8 cellular contexts compared by ENCODE assay signal in genomic region chr1:234980657-234981396, GRCh38.
DNase-seq lines count a peak whose midpoint lies in the region; ATAC-seq, FAIRE-seq and TF ChIP-seq lines count a peak whose summit lies in the region.

No MANE protein-coding gene starts in this region.

- H3K18ac ChIP-seq in trophoblast cell (ENCODE audit: low read length), result peak overlapping the region; percentile 35

- H2AK5ac ChIP-seq in trophoblast cell (ENCODE audit: low read length), result peak overlapping the region; percentile 27

- POLR2A ChIA-PET in HEK293 (lab: Yijun Ruan, JAX), result interaction anchor here (0.9 to 1.1 kb wide), 3 partner anchors 10 to 368 kb away, joined by 3 to 4 read pairs (median 3); no protein-coding TSS in a partner anchor

- peak overlapping the region; percentile 21 for H4K8ac ChIP-seq in trophoblast cell (ENCODE audit: low read depth, low read length)

- no peak overlapping the region for H4K12ac ChIP-seq in trophoblast cell (ENCODE audit: low read depth, low read length)

- H3K9ac ChIP-seq in trophoblast cell (ENCODE audit: low read length), result no peak overlapping the region

- WGBS in trophoblast cell (ENCODE audit: extremely low coverage, insufficient coverage, insufficient read length), result no CpG with 5 or more reads among the region's 18 CpGs
- WGBS in tibial nerve, 2 donors, result 24 to 40% methylated on average over 18 of the region's 18 CpGs

- CTCF ChIA-PET in Calu3 (lab: Charles Lee), result interaction anchor here (0.5 to 1.7 kb wide), 13 partner anchors 11 to 524 kb away, joined by 3 to 10 read pairs (median 4); no protein-coding TSS in a partner anchor
- CTCF ChIA-PET in HEK293 (lab: Yijun Ruan, JAX), result interaction anchor here (0.6 to 0.7 kb wide), 2 partner anchors 79 to 121 kb away, joined by 3 read pairs; no protein-coding TSS in a partner anchor

- H3K36me3 ChIP-seq in HEK293 (ENCODE audit: control insufficient read depth in 2 of 2, insufficient read depth in 1 of 2, low read length in 2 of 2) (no peaks in the 10 kb centered on the region), trophoblast cell (ENCODE audit: control insufficient read depth in 1 of 2, insufficient read depth in 2 of 2, low read length in 2 of 2) (no peaks in the 10 kb centered on the region), tibial nerve (no peaks in the 10 kb centered on the region)

- TSS peak; percentile 93 for BruUV-seq in Calu3 (replicated peaks; lab: Mats Ljungman, UMichigan)

- TF ChIP-seq CTCF in Calu3 (IDR thresholded peaks at IDR 0.05; ENCODE audit: unreplicated experiment), result no peak
- no peak for TF ChIP-seq CTCF in HEK293 (tag by site-specific recombination; IDR thresholded peaks at IDR 0.05)
- TF ChIP-seq CTCF in foreskin fibroblast (IDR thresholded peaks at IDR 0.05; ENCODE audit: low read depth, low read length), result no peak
- TF ChIP-seq CTCF in tibial nerve (IDR thresholded peaks at IDR 0.05), result no peak

- H3K9me3 Mint-ChIP-seq in Calu3 (ENCODE audit: low read depth, unreplicated experiment), result peaks cover under 1% of the 10 kb centered on the region
- H3K9me3 Mint-ChIP-seq in activated T-helper 17 cell treated with anti-CD3 and anti-CD28 coated beads, Interleukin-2, amount 50 U/mL, for 72 hours, result peaks cover under 1% of the 10 kb centered on the region

- H3K4me1 ChIP-seq in HEK293 (ENCODE audit: control insufficient read depth, insufficient read depth, low read length), result peaks cover 20% of the 10 kb centered on the region
- H3K4me1 ChIP-seq in trophoblast cell (ENCODE audit: control insufficient read depth in 1 of 2, insufficient read depth in 2 of 2, low read length in 2 of 2), result peaks cover 45 to 56% of the 10 kb centered on the region in 2 experiments
- H3K4me1 ChIP-seq in tibial nerve, result peaks cover 0 to 78% (median 69%) of the 10 kb centered on the region in 4 donors

- H3K79me1 ChIP-seq in trophoblast cell (ENCODE audit: low read length), result peaks cover 61% of the 10 kb centered on the region

- peak overlapping the region; percentile 12 for H4K91ac ChIP-seq in trophoblast cell (ENCODE audit: low read depth, low read length)

- H3K4me1 Mint-ChIP-seq in Calu3 (ENCODE audit: low read depth, unreplicated experiment), result peaks cover 65% of the 10 kb centered on the region
- peaks cover 39% of the 10 kb centered on the region for H3K4me1 Mint-ChIP-seq in activated T-helper 17 cell treated with anti-CD3 and anti-CD28 coated beads, Interleukin-2, amount 50 U/mL, for 72 hours

- peaks cover 3% of the 10 kb centered on the region for H3K79me2 ChIP-seq in trophoblast cell (ENCODE audit: control insufficient read depth, insufficient read depth, low read length, poor library complexity)

- H2BK5ac ChIP-seq in trophoblast cell (ENCODE audit: low read depth, low read length, poor library complexity), result peak overlapping the region; percentile 28

- H3K4me3 ChIP-seq in HEK293 (ENCODE audit: low read depth, low read length) (no peak overlapping the region), foreskin fibroblast (ENCODE audit: low read depth in 1 of 2, low read length in 2 of 2) (no peak overlapping the region), trophoblast cell (ENCODE audit: low read depth, low read length) (no peak overlapping the region), tibial nerve (peak overlapping the region in 2 of 4 donors; percentile 16 to 35)

- H2BK120ac ChIP-seq in trophoblast cell (ENCODE audit: insufficient read depth, low read length, poor library complexity), result peak overlapping the region; percentile 26

- DNase-seq in Calu3 (peak; percentile 78), RCC 7860 (ENCODE audit: low spot score) (peak; percentile 99), foreskin fibroblast (peak; percentile 96 to 98), trophoblast cell (peak; percentile 88 to 94), tibial nerve (ENCODE audit: low spot score in 2 of 2) (peak; percentile 58 to 79), NCI-H345 (lab: John Stamatoyannopoulos, UW) (no peak)

- H3K14ac ChIP-seq in trophoblast cell (ENCODE audit: low read length), result peak overlapping the region; percentile 0

- H3K27ac Mint-ChIP-seq in Calu3 (ENCODE audit: unreplicated experiment), result peak overlapping the region; percentile 97
- H3K27ac Mint-ChIP-seq in activated T-helper 17 cell treated with anti-CD3 and anti-CD28 coated beads, Interleukin-2, amount 50 U/mL, for 72 hours, result peak overlapping the region; percentile 77

- H2BK12ac ChIP-seq in trophoblast cell (ENCODE audit: low read length), result peak overlapping the region; percentile 70

- no peak overlapping the region for H3K4me2 ChIP-seq in trophoblast cell (ENCODE audit: low read length)

- intact Hi-C loops in Calu3 (cut with micrococcal nuclease; ENCODE audit: unreplicated experiment), result loop anchor here (5.0 kb wide), 1 partner anchor 259 kb away; no protein-coding TSS in a partner anchor

- H2AFZ ChIP-seq in trophoblast cell (ENCODE audit: insufficient read depth, low read length, poor library complexity), result no peak overlapping the region

- no peak overlapping the region for H3K4ac ChIP-seq in trophoblast cell (ENCODE audit: low read depth, low read length)

- TF ChIP-seq POLR2A in tibial nerve (IDR thresholded peaks at IDR 0.05), result no peak

- H3K23ac ChIP-seq in trophoblast cell (ENCODE audit: low read length), result no peak overlapping the region

- H3K27me3 Mint-ChIP-seq in Calu3 (ENCODE audit: unreplicated experiment), result no peaks in the 10 kb centered on the region
- H3K27me3 Mint-ChIP-seq in activated T-helper 17 cell treated with anti-CD3 and anti-CD28 coated beads, Interleukin-2, amount 50 U/mL, for 72 hours, result no peaks in the 10 kb centered on the region

- H3K36me3 Mint-ChIP-seq in Calu3 (ENCODE audit: insufficient read depth, unreplicated experiment), result peaks cover 30% of the 10 kb centered on the region
- peaks cover 4% of the 10 kb centered on the region for H3K36me3 Mint-ChIP-seq in activated T-helper 17 cell treated with anti-CD3 and anti-CD28 coated beads, Interleukin-2, amount 50 U/mL, for 72 hours (ENCODE audit: low read depth)

- H3K9me3 ChIP-seq in HEK293 (ENCODE audit: control insufficient read depth, insufficient read depth, low read depth, low read length) (no peaks in the 10 kb centered on the region), trophoblast cell (ENCODE audit: insufficient read depth, low read depth, low read length) (no peaks in the 10 kb centered on the region), tibial nerve (no peaks in the 10 kb centered on the region)

- TF ChIP-seq EP300 in tibial nerve (IDR thresholded peaks at IDR 0.05), result peak; percentile 84 to 94

- H3K27ac ChIP-seq in HEK293 (ENCODE audit: extremely low read depth, low read depth, low read length) (peak overlapping the region; percentile 4; the same call in 1 of the 2 replicates), trophoblast cell (ENCODE audit: low read depth, low read length) (peak overlapping the region; percentile 55), tibial nerve (peak overlapping the region; percentile 73 to 96 (median 90))

- H3K27me3 ChIP-seq in trophoblast cell (ENCODE audit: insufficient read depth, low read length) (no peaks in the 10 kb centered on the region), tibial nerve (no peaks in the 10 kb centered on the region)

- peak; percentile 86 for FAIRE-seq in RCC 7860 (lab: Jason Lieb, UNC)

- peak; percentile 84 for ATAC-seq in activated T-helper 17 cell treated with anti-CD3 and anti-CD28 coated beads, Interleukin-2, amount 50 U/mL, for 72 hours (replicated peaks)

- peak overlapping the region; percentile 47 for H3K4me3 Mint-ChIP-seq in Calu3 (ENCODE audit: low read depth, unreplicated experiment)
- H3K4me3 Mint-ChIP-seq in activated T-helper 17 cell treated with anti-CD3 and anti-CD28 coated beads, Interleukin-2, amount 50 U/mL, for 72 hours, result peak overlapping the region; percentile 78

TF ChIP-seq in HEK293, 187 proteins besides CTCF, POLR2A, EP300 and RAD21 (continues in another document):
- TF ChIP-seq SP2 (tag by site-specific recombination; IDR thresholded peaks at IDR 0.05), result no peak
- TF ChIP-seq ZNF114 (tag by site-specific recombination; IDR thresholded peaks at IDR 0.05), result no peak
- TF ChIP-seq ZNF600 (tag by site-specific recombination; IDR thresholded peaks at IDR 0.05), result peak; percentile 70; the same call in 1 of the 2 replicates
- no peak for TF ChIP-seq ZNF558 (tag by site-specific recombination; IDR thresholded peaks at IDR 0.05)
- TF ChIP-seq ZNF423 (tag by site-specific recombination; IDR thresholded peaks at IDR 0.05), result no peak
- 0 out of 2 replicates have a peak, but pooled peaks have one; percentile 8 for TF ChIP-seq ZNF133 (tag by site-specific recombination; IDR thresholded peaks at IDR 0.05)
- TF ChIP-seq ZNF76 (tag by site-specific recombination; IDR thresholded peaks at IDR 0.05; ENCODE audit: borderline replicate concordance, low read depth), result no peak
- TF ChIP-seq ZNF362 (tag by site-specific recombination; IDR thresholded peaks at IDR 0.05), result no peak
- TF ChIP-seq ZNF426 (tag by site-specific recombination; IDR thresholded peaks at IDR 0.05), result no peak
- no peak for TF ChIP-seq ZBTB6 (tag by site-specific recombination; IDR thresholded peaks at IDR 0.05)
- TF ChIP-seq SETDB1 (IDR thresholded peaks at IDR 0.05; ENCODE audit: insufficient read length, low read length), result no peak
- no peak for TF ChIP-seq ZNF391 (tag by site-specific recombination; IDR thresholded peaks at IDR 0.05; ENCODE audit: borderline replicate concordance, low read depth)
- TF ChIP-seq ZNF473 (tag by site-specific recombination; IDR thresholded peaks at IDR 0.05), result no peak

Comparison
In these comparisons a context has a peak if more than half of its experiments do, and no peak if none do; other contexts are left out.
1. H3K27ac ChIP-seq: peak in every context shown above with its lines; median percentile 90 in tibial nerve; 55 in trophoblast cell; 4 in HEK293.